In genomic region chr6:39268721-39269120, GRCh38 we compare ENCODE assay signal across 29 cellular contexts. TPM values are rescaled to one million over a fixed set of nuclear protein-coding genes. Genes with fewer than 3 reads are reported as not detected.
"Had no signal": no experiment of that assay in that cellular context is flagged by ENCODE, and none has a peak within 500 bp of the region (broad histone marks: within the 10 kb centered on the region; RNA-seq: fewer than 3 reads in every experiment).

No MANE protein-coding gene starts in this region.

- H3K27ac Mint-ChIP-seq: activated CD4-positive, alpha-beta memory T cell treated with anti-CD3 and anti-CD28 coated beads for 36 hours; activated CD4-positive, alpha-beta T cell treated with anti-CD3 and anti-CD28 coated beads for 36 hours; activated naive CD8-positive, alpha-beta T cell treated with anti-CD3 and anti-CD28 coated beads for 36 hours; T-helper 1 cell treated with Interleukin-12 subunit alpha and Interleukin-12 subunit beta and Interleukin-4 antibody, amounts not matched to agents 30 μg/mL and 1 μg/mL, for 36 hours; T-helper 2 cell treated with Interferon-gamma antibody and Interleukin-4, amounts not matched to agents 5 μg/mL and 100 μg/mL, for 36 hours had no signal

- H3K27me3 Mint-ChIP-seq: activated CD4-positive, alpha-beta memory T cell treated with anti-CD3 and anti-CD28 coated beads for 36 hours; activated CD4-positive, alpha-beta T cell treated with anti-CD3 and anti-CD28 coated beads for 36 hours; activated naive CD8-positive, alpha-beta T cell treated with anti-CD3 and anti-CD28 coated beads for 36 hours had no signal

- H3K36me3 ChIP-seq: brain microvascular endothelial cell, SJSA1 had no signal

- H3K4me3 Mint-ChIP-seq: activated CD4-positive, alpha-beta memory T cell treated with anti-CD3 and anti-CD28 coated beads for 36 hours; activated CD4-positive, alpha-beta T cell treated with anti-CD3 and anti-CD28 coated beads for 36 hours; activated naive CD8-positive, alpha-beta T cell treated with anti-CD3 and anti-CD28 coated beads for 36 hours; T-helper 1 cell treated with Interleukin-12 subunit alpha and Interleukin-12 subunit beta and Interleukin-4 antibody, amounts not matched to agents 30 μg/mL and 1 μg/mL, for 36 hours; T-helper 2 cell treated with Interferon-gamma antibody and Interleukin-4, amounts not matched to agents 5 μg/mL and 100 μg/mL, for 36 hours had no signal

- H3K9me3 ChIP-seq: SJSA1, SK-N-SH had no signal

- H3K27me3 ChIP-seq: brain microvascular endothelial cell, SJSA1 had no signal

- H3K36me3 Mint-ChIP-seq: activated CD4-positive, alpha-beta memory T cell treated with anti-CD3 and anti-CD28 coated beads for 36 hours; activated naive CD8-positive, alpha-beta T cell treated with anti-CD3 and anti-CD28 coated beads for 36 hours had no signal

- H3K4me1 ChIP-seq: SJSA1 had no signal

- H3K4me2 ChIP-seq: SK-N-SH had no signal

- H3K4me3 ChIP-seq: SJSA1 had no signal

- H3K9me3 Mint-ChIP-seq: activated CD4-positive, alpha-beta memory T cell treated with anti-CD3 and anti-CD28 coated beads for 36 hours; activated naive CD8-positive, alpha-beta T cell treated with anti-CD3 and anti-CD28 coated beads for 36 hours; T-helper 1 cell treated with Interleukin-12 subunit alpha and Interleukin-12 subunit beta and Interleukin-4 antibody, amounts not matched to agents 30 μg/mL and 1 μg/mL, for 36 hours; T-helper 2 cell treated with Interferon-gamma antibody and Interleukin-4, amounts not matched to agents 5 μg/mL and 100 μg/mL, for 36 hours had no signal

- ATAC-seq: activated CD4-positive, alpha-beta T cell treated with anti-CD3 and anti-CD28 coated beads for 36 hours; activated CD4-positive, CD25-positive, alpha-beta regulatory T cell treated with anti-CD3 and anti-CD28 coated beads, Interleukin-2, amount 50 U/mL, for 24 hours; Panc1 had no signal

- H3K27ac ChIP-seq: brain microvascular endothelial cell, SJSA1 had no signal

- H3K9me2 ChIP-seq: SK-N-SH had no signal

- DNase-seq: activated CD4-positive, alpha-beta memory T cell treated with anti-CD3 and anti-CD28 coated beads for 36 hours; activated CD4-positive, alpha-beta T cell treated with anti-CD3 and anti-CD28 coated beads for 36 hours; activated CD4-positive, alpha-beta T cell treated with anti-CD3 and anti-CD28 coated beads, Interleukin-2, amount 50 U/mL, for 1 hour; activated CD8-positive, alpha-beta memory T cell treated with anti-CD3 and anti-CD28 coated beads, Interleukin-2, amount 50 U/mL, for 4 hours; activated effector memory CD4-positive, alpha-beta T cell treated with Interleukin-2 at 50 U/mL for 16 hours; activated naive CD4-positive, alpha-beta T cell treated with anti-CD3 and anti-CD28 coated beads, Interleukin-2, amount 50 U/mL, for 16 hours; activated naive CD8-positive, alpha-beta T cell treated with anti-CD3 and anti-CD28 coated beads for 36 hours; activated T-cell treated with anti-CD3 and anti-CD28 coated beads, Interleukin-2, amount 50 U/mL, for 48 hours; amniotic stem cell; aorta; brain microvascular endothelial cell; central memory CD4-positive, alpha-beta T cell; NCI-H1105; NCI-H1417 treated with DMSO at 0.1 percent for 48 hours; NCI-H2081; NCI-H2227 treated with DMSO at 0.1 percent for 48 hours; NCI-H526 treated with DMSO at 0.1 percent for 48 hours; NCI-H774; OCI-M1; SHP77; SK-N-SH had no signal

RNA-seq across cellular contexts. Expression of gene KCNK5, which starts 39.4 kb away (rescaled TPM):
- total RNA-seq: M059J, SJSA1 had no signal

RNA-seq across cellular contexts. Expression of gene KCNK17, which starts 45.5 kb away (rescaled TPM):
- total RNA-seq: activated CD4-positive, alpha-beta memory T cell treated with anti-CD3 and anti-CD28 coated beads for 36 hours; activated CD4-positive, alpha-beta T cell treated with anti-CD3 and anti-CD28 coated beads for 36 hours; activated naive CD8-positive, alpha-beta T cell treated with anti-CD3 and anti-CD28 coated beads for 36 hours; M059J; RPMI7951; SJSA1 had no signal

RNA-seq across cellular contexts. Expression of gene KCNK16, which starts 53.8 kb away (rescaled TPM):
- total RNA-seq: activated CD4-positive, alpha-beta memory T cell treated with anti-CD3 and anti-CD28 coated beads for 36 hours; activated CD4-positive, alpha-beta T cell treated with anti-CD3 and anti-CD28 coated beads for 36 hours; activated naive CD8-positive, alpha-beta T cell treated with anti-CD3 and anti-CD28 coated beads for 36 hours; aorta; cerebellum; M059J; RPMI7951; SJSA1 had no signal
